1 cellular context compared by ENCODE assay signal in genomic region chr17:8494506-8495111, GRCh38.
TF ChIP-seq lines count a peak whose summit lies in the region.

No MANE protein-coding gene starts in this region.

TF ChIP-seq in GM23338, 12 proteins besides CTCF, POLR2A, EP300 and RAD21:
- TF ChIP-seq REST (IDR thresholded peaks at IDR 0.05; ENCODE audit: unreplicated experiment) (no peak), STAT1 (IDR thresholded peaks at IDR 0.05; ENCODE audit: unreplicated experiment) (no peak), ZNF331 (CRISPR knock-in tag; IDR thresholded peaks at IDR 0.05; ENCODE audit: low read depth) (no peak), POLR2AphosphoS5 (IDR thresholded peaks at IDR 0.05; ENCODE audit: low read depth) (no peak), ZNF462 (CRISPR knock-in tag; IDR thresholded peaks at IDR 0.05) (no peak), EZH2phosphoT487 (IDR thresholded peaks at IDR 0.05; ENCODE audit: unreplicated experiment) (no peak), NANOG (IDR thresholded peaks at IDR 0.05; ENCODE audit: borderline replicate concordance) (no peak), ZNF114 (CRISPR knock-in tag; IDR thresholded peaks at IDR 0.05) (no peak), CREB1 (CRISPR knock-in tag; IDR thresholded peaks at IDR 0.05; ENCODE audit: low read depth) (no peak), JUNB (IDR thresholded peaks at IDR 0.05; ENCODE audit: unreplicated experiment) (no peak), EZH2 (IDR thresholded peaks at IDR 0.05; ENCODE audit: low read depth, unreplicated experiment) (no peak)
- TF ChIP-seq, protein P1, sequence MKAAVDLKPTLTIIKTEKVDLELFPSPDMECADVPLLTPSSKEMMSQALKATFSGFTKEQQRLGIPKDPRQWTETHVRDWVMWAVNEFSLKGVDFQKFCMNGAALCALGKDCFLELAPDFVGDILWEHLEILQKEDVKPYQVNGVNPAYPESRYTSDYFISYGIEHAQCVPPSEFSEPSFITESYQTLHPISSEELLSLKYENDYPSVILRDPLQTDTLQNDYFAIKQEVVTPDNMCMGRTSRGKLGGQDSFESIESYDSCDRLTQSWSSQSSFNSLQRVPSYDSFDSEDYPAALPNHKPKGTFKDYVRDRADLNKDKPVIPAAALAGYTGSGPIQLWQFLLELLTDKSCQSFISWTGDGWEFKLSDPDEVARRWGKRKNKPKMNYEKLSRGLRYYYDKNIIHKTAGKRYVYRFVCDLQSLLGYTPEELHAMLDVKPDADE (IDR thresholded peaks at IDR 0.05), result no peak
